13 cellular contexts compared by ENCODE assay signal in genomic region chr6:49326337-49326736, GRCh38.
DNase-seq lines count a peak whose midpoint lies in the region; ATAC-seq and TF ChIP-seq lines count a peak whose summit lies in the region.
"Had no signal": no experiment of that assay in that cellular context is flagged by ENCODE, and none has a peak within 500 bp of the region (broad histone marks: within the 10 kb centered on the region; RNA-seq: fewer than 3 reads in every experiment).

No MANE protein-coding gene starts in this region.

- H3K36me3 ChIP-seq in heart right ventricle (no peaks in the 10 kb centered on the region), esophagus squamous epithelium (no peaks in the 10 kb centered on the region)
- H3K36me3 ChIP-seq: stomach had no signal

- H3K9me3 ChIP-seq in heart right ventricle: peaks cover 0 to 5% (median 0%) of the 10 kb centered on the region in 11 donors
- no peaks in the 10 kb centered on the region for H3K9me3 ChIP-seq in esophagus squamous epithelium
- H3K9me3 ChIP-seq: stomach had no signal

- TF ChIP-seq POLR2A in esophagus squamous epithelium (IDR thresholded peaks at IDR 0.05): no peak

- 11 to 16% methylated on average over 2 of the region's 2 CpGs for WGBS in heart right ventricle, 2 donors
- WGBS in esophagus squamous epithelium, 2 donors: 4 to 7% methylated on average over 2 of the region's 2 CpGs

- H3K27me3 ChIP-seq in heart right ventricle (no peaks in the 10 kb centered on the region), esophagus squamous epithelium (no peaks in the 10 kb centered on the region)
- H3K27me3 ChIP-seq: stomach had no signal

- H3K27ac ChIP-seq in heart right ventricle (peak overlapping the region in 7 of 10 donors; percentile 9 to 69 (median 62)), esophagus squamous epithelium (peak overlapping the region in 2 of 4 donors; percentile 5 to 69)
- H3K27ac ChIP-seq: stomach had no signal

- intact Hi-C loops in heart right ventricle (cut with DNase I) (no loop called here), left cardiac atrium (cut with DNase I) (no loop called here), esophagus squamous epithelium (cut with DNase I) (no loop called here)

- DNase-seq in heart right ventricle (no peak), left cardiac atrium (no peak), fibroblast of villous mesenchyme (ENCODE audit: low read depth) (peak; percentile 50), iPS-NIHi7 (ENCODE audit: extremely low spot score) (no peak), esophagus squamous epithelium (lab: John Stamatoyannopoulos, UW) (no peak)
- no peak for DNase-seq in stimulated activated CD8-positive, alpha-beta memory T cell treated with anti-CD3 and anti-CD28 coated beads, Interleukin-4, amount 100 ng/mL, for 48 hours
- DNase-seq: activated T-cell treated with anti-CD3 and anti-CD28 coated beads for 4 hours, caudate nucleus, NCI-H1417, stomach had no signal

- ATAC-seq in heart right ventricle: peak in 5 of 8 donors; percentile 39 to 82 (median 64)
- no peak for ATAC-seq in left cardiac atrium
- peak; percentile 71 for ATAC-seq in SK-N-SH treated with all-trans-retinoic acid at 6 μM for 48 hours
- ATAC-seq in HG02588 (IDR thresholded peaks at IDR 0.05; ENCODE audit: unreplicated experiment): no peak
- ATAC-seq: natural killer cell treated with Interleukin-12 subunit alpha and Interleukin-12 subunit beta and Interleukin-15 and Interleukin-18, amount 100 ng/mL, for 72 hours had no signal

- H3K4me3 ChIP-seq in heart right ventricle: no peak overlapping the region
- no peak overlapping the region for H3K4me3 ChIP-seq in fibroblast of villous mesenchyme (ENCODE audit: low read depth, low read length)
- H3K4me3 ChIP-seq in esophagus squamous epithelium: no peak overlapping the region
- H3K4me3 ChIP-seq: stomach had no signal

- H3K4me1 ChIP-seq in heart right ventricle (peaks cover 0 to 16% (median 0%) of the 10 kb centered on the region in 9 donors), esophagus squamous epithelium (peaks cover 0 to 12% (median 0%) of the 10 kb centered on the region in 3 donors)

- TF ChIP-seq CTCF in heart right ventricle (IDR thresholded peaks at IDR 0.05): no peak
- TF ChIP-seq CTCF in fibroblast of villous mesenchyme (IDR thresholded peaks at IDR 0.05; ENCODE audit: insufficient read depth, low read depth, low read length): no peak
- TF ChIP-seq CTCF in esophagus squamous epithelium (IDR thresholded peaks at IDR 0.05): no peak

TF ChIP-seq in SK-N-SH treated with all-trans-retinoic acid at 6 μM for 48 hours, 23 proteins besides CTCF, POLR2A, EP300 and RAD21:
- TF ChIP-seq ZFP3 (CRISPR knock-in tag; IDR thresholded peaks at IDR 0.05): no peak
- TF ChIP-seq ZNF70 (CRISPR knock-in tag; IDR thresholded peaks at IDR 0.05): no peak
- no peak for TF ChIP-seq TOX (CRISPR knock-in tag; IDR thresholded peaks at IDR 0.05; ENCODE audit: borderline replicate concordance)
- no peak for TF ChIP-seq OSR1 (CRISPR knock-in tag; IDR thresholded peaks at IDR 0.05)

Comparison
In these comparisons a context has a peak if more than half of its experiments do, and no peak if none do; other contexts are left out.
1. ATAC-seq: peak in heart right ventricle (5 of 8) and SK-N-SH treated with all-trans-retinoic acid at 6 μM for 48 hours (single experiment); none in left cardiac atrium (0 of 2) and HG02588 (single experiment).